In the genomic region with DNA sequence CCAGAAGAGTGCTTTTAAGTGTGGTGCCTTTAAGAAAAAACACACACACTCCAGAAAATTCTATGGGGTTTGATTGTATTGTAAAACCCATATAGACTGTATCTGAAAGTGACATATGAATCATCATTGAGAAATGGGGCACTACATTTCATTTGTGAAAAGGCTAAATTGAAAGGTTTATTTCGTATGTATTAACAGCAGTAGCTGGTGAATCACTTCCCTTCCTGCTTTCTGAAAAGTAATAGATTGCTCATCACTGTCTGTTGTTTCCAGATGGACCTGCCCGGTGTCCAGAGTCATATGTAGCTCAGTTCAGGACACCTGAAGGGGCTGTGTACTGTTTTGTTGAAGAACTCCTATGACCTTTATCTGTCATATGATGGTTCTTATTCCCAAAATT, we compare ENCODE assay signal across 11 cellular contexts.
A peak's percentile ranks its signal among the peaks of the same experiment; 100 is the strongest.
DNase-seq lines count a peak whose midpoint lies in the region; ATAC-seq and TF ChIP-seq lines count a peak whose summit lies in the region.
"Had no signal": no experiment of that assay in that cellular context is flagged by ENCODE, and none has a peak within 500 bp of the region (broad histone marks: within the 10 kb centered on the region; RNA-seq: fewer than 3 reads in every experiment).

No MANE protein-coding gene starts in this region.

- POLR2A ChIA-PET in RWPE1 (lab: Yijun Ruan, JAX; ENCODE audit: low non-redundant PET), result no interaction called here

- H3K4me3 ChIP-seq in AG09309 (ENCODE audit: control insufficient read depth, low read depth, low read length), result no peak overlapping the region
- H3K4me3 ChIP-seq in fibroblast of mammary gland (ENCODE audit: control insufficient read depth, low read depth, low read length), result no peak overlapping the region
- H3K4me3 ChIP-seq: SJSA1, uterus had no signal

- peak overlapping the region; percentile 60; the same call in 1 of the 2 replicates for H3K27ac ChIP-seq in RWPE1
- H3K27ac ChIP-seq: SJSA1, uterus had no signal

- peak; percentile 60 for ATAC-seq in GM19395 (IDR thresholded peaks at IDR 0.05; ENCODE audit: unreplicated experiment)
- no peak for ATAC-seq in HG03139 (IDR thresholded peaks at IDR 0.05; ENCODE audit: unreplicated experiment)
- ATAC-seq in HG03045 (IDR thresholded peaks at IDR 0.05; ENCODE audit: unreplicated experiment), result no peak
- ATAC-seq in HG02973 (IDR thresholded peaks at IDR 0.05; ENCODE audit: unreplicated experiment), result no peak

- CTCF ChIA-PET in RWPE1 (lab: Yijun Ruan, JAX), result no interaction called here

- TF ChIP-seq CTCF in AG09309 (IDR thresholded peaks at IDR 0.05; ENCODE audit: control insufficient read depth, insufficient read depth, low read depth, low read length, missing control alignments) (no peak), RWPE1 (conservative IDR thresholded peaks at IDR 0.05; ENCODE audit: low read depth) (no peak), fibroblast of mammary gland (conservative IDR thresholded peaks at IDR 0.05; ENCODE audit: control insufficient read depth, insufficient read depth, low read depth, low read length) (no peak)

- DNase-seq in AG09309 (ENCODE audit: low read depth) (peak; percentile 16), RWPE1 (ENCODE audit: low spot score) (peak; percentile 25), fibroblast of mammary gland (ENCODE audit: low read depth) (peak; percentile 69), globus pallidus (ENCODE audit: low spot score) (no peak)
- DNase-seq: DMS 273 treated with DMSO at 0.1 percent for 48 hours, uterus had no signal
